1 cellular context compared by ENCODE assay signal in genomic region chr9:93456504-93456903, GRCh38.
TF ChIP-seq lines count a peak whose summit lies in the region.

No MANE protein-coding gene starts in this region.

TF ChIP-seq in K562, 482 proteins besides CTCF, POLR2A, EP300 and RAD21 (continues in another document):
- TF ChIP-seq E2F1 (CRISPR knock-in tag; IDR thresholded peaks at IDR 0.05) (no peak), CSDE1 (IDR thresholded peaks at IDR 0.05) (no peak), TEAD4 (IDR thresholded peaks at IDR 0.05; ENCODE audit: low read length) (peak; percentile 12; the same call in 1 of the 2 replicates), TEAD4 (CRISPR knock-in tag; IDR thresholded peaks at IDR 0.05; ENCODE audit: borderline replicate concordance) (no peak), ARID4B (CRISPR knock-in tag; IDR thresholded peaks at IDR 0.05) (no peak), SPI1 (IDR thresholded peaks at IDR 0.05; ENCODE audit: borderline replicate concordance, low read depth, low read length) (peak; percentile 46; the same call in 1 of the 2 replicates), MEIS2 (IDR thresholded peaks at IDR 0.05; ENCODE audit: partially characterized antibody) (peak; percentile 59), ZBTB34 (CRISPR knock-in tag; IDR thresholded peaks at IDR 0.05) (no peak), CUX1 (CRISPR knock-in tag; IDR thresholded peaks at IDR 0.05) (no peak), POLR3G (IDR thresholded peaks at IDR 0.05; ENCODE audit: extremely low read depth, insufficient read length, insufficient replicate concordance) (no peak), NR2C1 (IDR thresholded peaks at IDR 0.05) (peak; percentile 73), NR2C1 (tag; IDR thresholded peaks at IDR 0.05) (peak; percentile 83), SRF (CRISPR knock-in tag; IDR thresholded peaks at IDR 0.05) (no peak), ZFP30 (CRISPR knock-in tag; IDR thresholded peaks at IDR 0.05; ENCODE audit: borderline replicate concordance) (no peak), GATAD2A (IDR thresholded peaks at IDR 0.05) (no peak), RBFOX2 (IDR thresholded peaks at IDR 0.05; ENCODE audit: low read depth, low read length) (0 out of 2 replicates have a peak, but pooled peaks have one; percentile 9), CREB3 (tag; conservative IDR thresholded peaks at IDR 0.05; ENCODE audit: low read depth) (no peak), MTF1 (CRISPR knock-in tag; IDR thresholded peaks at IDR 0.05; ENCODE audit: borderline replicate concordance) (no peak), HSF4 (CRISPR knock-in tag; IDR thresholded peaks at IDR 0.05; ENCODE audit: borderline replicate concordance) (no peak), PREB (CRISPR knock-in tag; IDR thresholded peaks at IDR 0.05) (no peak), SFPQ (IDR thresholded peaks at IDR 0.05; ENCODE audit: low read depth, low read length) (no peak), HMBOX1 (IDR thresholded peaks at IDR 0.05) (peak; percentile 52), ETV1 (tag; conservative IDR thresholded peaks at IDR 0.05; ENCODE audit: low read depth) (0 out of 2 replicates have a peak, but pooled peaks have one; percentile 8), TRIM24 (IDR thresholded peaks at IDR 0.05) (no peak), FOS (IDR thresholded peaks at IDR 0.05; ENCODE audit: extremely low read depth, insufficient read length) (no peak), GTF2B (IDR thresholded peaks at IDR 0.05; ENCODE audit: extremely low read depth, insufficient read length) (no peak), TARDBP (IDR thresholded peaks at IDR 0.05) (no peak), BRD9 (IDR thresholded peaks at IDR 0.05; ENCODE audit: low read depth, partially characterized antibody) (no peak), PKNOX1 (IDR thresholded peaks at IDR 0.05) (peak; percentile 29; the same call in 1 of the 2 replicates), NUFIP1 (IDR thresholded peaks at IDR 0.05; ENCODE audit: partially characterized antibody) (no peak), NR2C2 (CRISPR knock-in tag; IDR thresholded peaks at IDR 0.05) (0 out of 2 replicates have a peak, but pooled peaks have one; percentile 17), NR2C2 (tag; IDR thresholded peaks at IDR 0.05) (peak; percentile 84), ZNF384 (IDR thresholded peaks at IDR 0.05; ENCODE audit: low read depth, low read length) (no peak), ZNF740 (CRISPR knock-in tag; IDR thresholded peaks at IDR 0.05) (no peak), ZNF740 (tag; IDR thresholded peaks at IDR 0.05) (no peak), ZNF121 (CRISPR knock-in tag; conservative IDR thresholded peaks at IDR 0.05) (no peak), IRF9 (tag; IDR thresholded peaks at IDR 0.05) (no peak), ELF2 (CRISPR knock-in tag; IDR thresholded peaks at IDR 0.05) (no peak)
